In the genomic region with DNA sequence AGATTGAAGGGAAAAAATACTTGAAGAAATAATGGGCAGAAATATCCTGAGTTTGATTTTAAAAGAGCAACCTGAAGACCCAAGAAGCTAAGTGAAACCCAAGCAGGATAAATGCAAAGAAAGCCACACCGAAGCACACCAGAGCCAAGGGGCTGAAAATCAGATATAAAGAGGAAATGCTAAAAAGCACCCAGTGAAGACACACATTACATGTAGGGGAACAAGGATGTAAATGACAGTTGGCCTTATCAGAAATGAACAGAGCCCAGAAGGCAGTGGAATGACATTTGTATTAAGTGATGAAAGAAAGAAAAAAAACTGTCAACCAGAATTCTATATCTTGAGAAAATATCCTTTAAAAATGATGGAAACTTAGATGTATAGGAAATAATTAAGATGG, we compare ENCODE assay signal across 19 cellular contexts.
"Had no signal": no experiment of that assay in that cellular context is flagged by ENCODE, and none has a peak within 500 bp of the region (broad histone marks: within the 10 kb centered on the region; RNA-seq: fewer than 3 reads in every experiment).

No MANE protein-coding gene starts in this region.

- ATAC-seq: effector memory CD8-positive, alpha-beta T cell; left lobe of liver; naive thymus-derived CD4-positive, alpha-beta T cell; psoas muscle; right lobe of liver; stimulated activated effector memory CD8-positive, alpha-beta T cell treated with anti-CD3 and anti-CD28 coated beads, Interleukin-12 subunit alpha, Interleukin-12 subunit beta, amount 100 ng/mL, for 72 hours; stimulated activated naive CD8-positive, alpha-beta T cell treated with anti-CD3 and anti-CD28 coated beads, Interleukin-15, amount 100 ng/mL, for 72 hours; upper lobe of right lung had no signal

- H3K36me3 ChIP-seq: right lobe of liver, tibial nerve, upper lobe of right lung, vagina had no signal

- H3K27me3 ChIP-seq: foreskin keratinocyte, hepatocyte, right lobe of liver, testis, tibial nerve, upper lobe of right lung, vagina had no signal

- DNase-seq: effector memory CD8-positive, alpha-beta T cell; foreskin keratinocyte; mammary epithelial cell; naive thymus-derived CD4-positive, alpha-beta T cell; nephron progenitor cell; psoas muscle; retina; right lobe of liver; stimulated activated CD4-positive, alpha-beta T cell treated with anti-CD3 and anti-CD28 coated beads, Interleukin-4, amount 100 ng/mL, for 1 hour; stimulated activated CD8-positive, alpha-beta memory T cell treated with anti-CD3 and anti-CD28 coated beads, Interleukin-4, amount 100 ng/mL, for 48 hours; stimulated activated naive CD8-positive, alpha-beta T cell treated with anti-CD3 and anti-CD28 coated beads, Interleukin-15, amount 100 ng/mL, for 72 hours; testis; upper lobe of right lung had no signal

- H3K4me3 ChIP-seq: hepatocyte, psoas muscle, right lobe of liver, testis, tibial nerve, upper lobe of right lung, vagina had no signal

- H3K27ac Mint-ChIP-seq: effector memory CD8-positive, alpha-beta T cell; naive thymus-derived CD4-positive, alpha-beta T cell; nephron progenitor cell; stimulated activated effector memory CD8-positive, alpha-beta T cell treated with anti-CD3 and anti-CD28 coated beads, Interleukin-12 subunit alpha, Interleukin-12 subunit beta, amount 100 ng/mL, for 72 hours; stimulated activated naive CD8-positive, alpha-beta T cell treated with anti-CD3 and anti-CD28 coated beads, Interleukin-15, amount 100 ng/mL, for 72 hours had no signal

- H3K27ac ChIP-seq: foreskin keratinocyte, hepatocyte, psoas muscle, right lobe of liver, testis, tibial nerve, upper lobe of right lung, vagina had no signal

- H3K9me3 ChIP-seq: psoas muscle, right lobe of liver, testis, tibial nerve, upper lobe of right lung, vagina had no signal

- H3K4me1 ChIP-seq: psoas muscle, right lobe of liver, testis, tibial nerve, upper lobe of right lung, vagina had no signal

- FAIRE-seq: islet of Langerhans had no signal

- H3K4me2 ChIP-seq: hepatocyte had no signal

- H3K36me3 Mint-ChIP-seq: naive thymus-derived CD4-positive, alpha-beta T cell; stimulated activated effector memory CD8-positive, alpha-beta T cell treated with anti-CD3 and anti-CD28 coated beads, Interleukin-12 subunit alpha, Interleukin-12 subunit beta, amount 100 ng/mL, for 72 hours had no signal

- H3K79me2 ChIP-seq: hepatocyte had no signal

- H3K4me3 Mint-ChIP-seq: effector memory CD8-positive, alpha-beta T cell; naive thymus-derived CD4-positive, alpha-beta T cell; nephron progenitor cell; stimulated activated effector memory CD8-positive, alpha-beta T cell treated with anti-CD3 and anti-CD28 coated beads, Interleukin-12 subunit alpha, Interleukin-12 subunit beta, amount 100 ng/mL, for 72 hours; stimulated activated naive CD8-positive, alpha-beta T cell treated with anti-CD3 and anti-CD28 coated beads, Interleukin-15, amount 100 ng/mL, for 72 hours had no signal

- H3K9me3 Mint-ChIP-seq: effector memory CD8-positive, alpha-beta T cell; nephron progenitor cell; stimulated activated effector memory CD8-positive, alpha-beta T cell treated with anti-CD3 and anti-CD28 coated beads, Interleukin-12 subunit alpha, Interleukin-12 subunit beta, amount 100 ng/mL, for 72 hours; stimulated activated naive CD8-positive, alpha-beta T cell treated with anti-CD3 and anti-CD28 coated beads, Interleukin-15, amount 100 ng/mL, for 72 hours had no signal

- H2AFZ ChIP-seq: hepatocyte had no signal

- H3K4me1 Mint-ChIP-seq: naive thymus-derived CD4-positive, alpha-beta T cell; nephron progenitor cell; stimulated activated effector memory CD8-positive, alpha-beta T cell treated with anti-CD3 and anti-CD28 coated beads, Interleukin-12 subunit alpha, Interleukin-12 subunit beta, amount 100 ng/mL, for 72 hours; stimulated activated naive CD8-positive, alpha-beta T cell treated with anti-CD3 and anti-CD28 coated beads, Interleukin-15, amount 100 ng/mL, for 72 hours had no signal
